16 cellular contexts compared by ENCODE assay signal in the genomic region with DNA sequence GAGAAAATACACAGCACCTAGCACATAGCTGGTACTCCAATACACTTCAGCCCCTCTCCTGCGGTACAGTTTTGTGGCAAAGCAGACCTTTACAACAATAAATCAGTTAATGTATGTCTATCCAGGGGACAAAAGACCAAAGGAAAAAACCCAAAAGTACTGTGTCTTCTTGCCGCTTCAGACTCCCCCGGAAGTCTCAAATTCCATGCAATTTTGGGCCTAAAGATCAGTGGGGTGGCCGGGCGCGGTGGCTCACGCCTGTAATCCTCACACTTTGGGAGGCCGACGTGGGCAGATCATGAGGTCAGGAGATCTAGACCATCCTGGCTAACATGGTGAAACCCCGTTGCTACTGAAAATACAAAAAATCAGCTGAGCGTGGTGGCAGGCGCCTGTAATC. TPM values are rescaled to one million over a fixed set of nuclear protein-coding genes. Genes with fewer than 3 reads are reported as not detected.
DNase-seq lines count a peak whose midpoint lies in the region; ATAC-seq and TF ChIP-seq lines count a peak whose summit lies in the region.
"Had no signal": no experiment of that assay in that cellular context is flagged by ENCODE, and none has a peak within 500 bp of the region (broad histone marks: within the 10 kb centered on the region; RNA-seq: fewer than 3 reads in every experiment).

No MANE protein-coding gene starts in this region.

- H3K27ac ChIP-seq in CD8-positive, alpha-beta T cell (ENCODE audit: low read depth, low read length) = no peak overlapping the region
- no peak overlapping the region for H3K27ac ChIP-seq in neural progenitor cell
- H3K27ac ChIP-seq: C4-2B had no signal

- peaks cover 3% of the 10 kb centered on the region for H3K4me1 Mint-ChIP-seq in CD8-positive, alpha-beta T cell (ENCODE audit: low read depth)
- no peaks in the 10 kb centered on the region for H3K4me1 Mint-ChIP-seq in activated CD8-positive, alpha-beta memory T cell treated with anti-CD3 and anti-CD28 coated beads, Interleukin-2, amount 10 ng/mL, durations not matched to agents 7 days and 5 days
- H3K4me1 Mint-ChIP-seq in neural progenitor cell = no peaks in the 10 kb centered on the region
- H3K4me1 Mint-ChIP-seq in stimulated activated effector memory CD8-positive, alpha-beta T cell treated with anti-CD3 and anti-CD28 coated beads, Interleukin-12 subunit alpha, Interleukin-12 subunit beta, amount 100 ng/mL, for 72 hours = peaks cover 7% of the 10 kb centered on the region
- H3K4me1 Mint-ChIP-seq: GM23338 had no signal

- no peaks in the 10 kb centered on the region for H3K79me2 ChIP-seq in neural progenitor cell (ENCODE audit: low read depth)

- H3K36me3 ChIP-seq in CD8-positive, alpha-beta T cell (ENCODE audit: insufficient read depth, low read length) = peaks cover 15% of the 10 kb centered on the region
- H3K36me3 ChIP-seq in neural progenitor cell = no peaks in the 10 kb centered on the region

- H4K20me1 ChIP-seq in neural progenitor cell (ENCODE audit: low read depth) = peaks cover 3% of the 10 kb centered on the region

- CTCF ChIA-PET in CD8-positive, alpha-beta T cell (lab: Charles Lee) = interaction anchor here (1.5 to 1.6 kb wide), 2 partner anchors 44 to 129 kb away, joined by 4 read pairs; no protein-coding TSS in a partner anchor
- CTCF ChIA-PET in activated CD8-positive, alpha-beta memory T cell treated with anti-CD3 and anti-CD28 coated beads, Interleukin-2, amount 10 ng/mL, durations not matched to agents 7 days and 5 days (lab: Charles Lee) = no interaction called here

- no peak overlapping the region for H2AFZ ChIP-seq in neural progenitor cell (replicated peaks)
- H2AFZ ChIP-seq: GM23338 had no signal

- H3F3A ChIP-seq in neural progenitor cell (ENCODE audit: low read depth) = no peaks in the 10 kb centered on the region

- no peak for DNase-seq in CD8-positive, alpha-beta T cell
- peak; percentile 7 for DNase-seq in activated CD8-positive, alpha-beta memory T cell treated with anti-CD3 and anti-CD28 coated beads, Interleukin-2, amount 10 ng/mL, durations not matched to agents 7 days and 5 days
- DNase-seq in neural progenitor cell (ENCODE audit: low spot score) (no peak), GF-D8 (lab: John Stamatoyannopoulos, UW) (no peak), GM03348 (ENCODE audit: low spot score) (no peak)
- no peak for DNase-seq in stimulated activated effector memory CD8-positive, alpha-beta T cell treated with anti-CD3 and anti-CD28 coated beads, Interleukin-12 subunit alpha, Interleukin-12 subunit beta, amount 100 ng/mL, for 72 hours (ENCODE audit: low spot score in 2 of 2)
- DNase-seq: ACHN; AML-193; CD4-positive, alpha-beta T cell; DMS153; DMS79; GDM1; HCEC 1CT had no signal

- no peak overlapping the region for H3K4me2 ChIP-seq in neural progenitor cell
- H3K4me2 ChIP-seq: GM23338 had no signal

- intact Hi-C loops in CD8-positive, alpha-beta T cell (cut with DNase I, micrococcal nuclease) = no loop called here

- H3K27ac Mint-ChIP-seq in CD8-positive, alpha-beta T cell = peak overlapping the region; percentile 46
- no peak overlapping the region for H3K27ac Mint-ChIP-seq in activated CD8-positive, alpha-beta memory T cell treated with anti-CD3 and anti-CD28 coated beads, Interleukin-2, amount 10 ng/mL, durations not matched to agents 7 days and 5 days
- H3K27ac Mint-ChIP-seq in neural progenitor cell = peak overlapping the region; percentile 46
- H3K27ac Mint-ChIP-seq in stimulated activated effector memory CD8-positive, alpha-beta T cell treated with anti-CD3 and anti-CD28 coated beads, Interleukin-12 subunit alpha, Interleukin-12 subunit beta, amount 100 ng/mL, for 72 hours = peak overlapping the region; percentile 20
- H3K27ac Mint-ChIP-seq: CD4-positive, alpha-beta T cell; GM23338 had no signal

- H3K4me3 Mint-ChIP-seq in CD8-positive, alpha-beta T cell = no peak overlapping the region
- H3K4me3 Mint-ChIP-seq in activated CD8-positive, alpha-beta memory T cell treated with anti-CD3 and anti-CD28 coated beads, Interleukin-2, amount 10 ng/mL, durations not matched to agents 7 days and 5 days = no peak overlapping the region
- H3K4me3 Mint-ChIP-seq in neural progenitor cell = no peak overlapping the region
- H3K4me3 Mint-ChIP-seq in stimulated activated effector memory CD8-positive, alpha-beta T cell treated with anti-CD3 and anti-CD28 coated beads, Interleukin-12 subunit alpha, Interleukin-12 subunit beta, amount 100 ng/mL, for 72 hours = no peak overlapping the region
- H3K4me3 Mint-ChIP-seq: CD4-positive, alpha-beta T cell; GM23338 had no signal

- no peaks in the 10 kb centered on the region for H3K9me3 Mint-ChIP-seq in CD8-positive, alpha-beta T cell
- no peaks in the 10 kb centered on the region for H3K9me3 Mint-ChIP-seq in activated CD8-positive, alpha-beta memory T cell treated with anti-CD3 and anti-CD28 coated beads, Interleukin-2, amount 10 ng/mL, durations not matched to agents 7 days and 5 days (ENCODE audit: low read depth)
- H3K9me3 Mint-ChIP-seq in neural progenitor cell = no peaks in the 10 kb centered on the region
- no peaks in the 10 kb centered on the region for H3K9me3 Mint-ChIP-seq in stimulated activated effector memory CD8-positive, alpha-beta T cell treated with anti-CD3 and anti-CD28 coated beads, Interleukin-12 subunit alpha, Interleukin-12 subunit beta, amount 100 ng/mL, for 72 hours
- H3K9me3 Mint-ChIP-seq: CD4-positive, alpha-beta T cell; GM23338 had no signal

- peaks cover 50% of the 10 kb centered on the region for H3K36me3 Mint-ChIP-seq in CD8-positive, alpha-beta T cell
- peaks cover 16% of the 10 kb centered on the region for H3K36me3 Mint-ChIP-seq in activated CD8-positive, alpha-beta memory T cell treated with anti-CD3 and anti-CD28 coated beads, Interleukin-2, amount 10 ng/mL, durations not matched to agents 7 days and 5 days
- peaks cover 14% of the 10 kb centered on the region for H3K36me3 Mint-ChIP-seq in neural progenitor cell
- H3K36me3 Mint-ChIP-seq in stimulated activated effector memory CD8-positive, alpha-beta T cell treated with anti-CD3 and anti-CD28 coated beads, Interleukin-12 subunit alpha, Interleukin-12 subunit beta, amount 100 ng/mL, for 72 hours = peaks cover 86% of the 10 kb centered on the region

- no peaks in the 10 kb centered on the region for H3K27me3 ChIP-seq in CD8-positive, alpha-beta T cell (ENCODE audit: insufficient read depth, low read length)
- no peaks in the 10 kb centered on the region for H3K27me3 ChIP-seq in neural progenitor cell

- H3K27me3 Mint-ChIP-seq in CD8-positive, alpha-beta T cell (ENCODE audit: low read depth) = no peaks in the 10 kb centered on the region
- no peaks in the 10 kb centered on the region for H3K27me3 Mint-ChIP-seq in activated CD8-positive, alpha-beta memory T cell treated with anti-CD3 and anti-CD28 coated beads, Interleukin-2, amount 10 ng/mL, durations not matched to agents 7 days and 5 days
- no peaks in the 10 kb centered on the region for H3K27me3 Mint-ChIP-seq in neural progenitor cell (ENCODE audit: insufficient read depth, low read depth)
- H3K27me3 Mint-ChIP-seq: CD4-positive, alpha-beta T cell had no signal

- no peak for ATAC-seq in CD8-positive, alpha-beta T cell
- ATAC-seq in activated CD8-positive, alpha-beta memory T cell treated with anti-CD3 and anti-CD28 coated beads, Interleukin-2, amount 10 ng/mL, durations not matched to agents 7 days and 5 days = no peak
- ATAC-seq in stimulated activated effector memory CD8-positive, alpha-beta T cell treated with anti-CD3 and anti-CD28 coated beads, Interleukin-12 subunit alpha, Interleukin-12 subunit beta, amount 100 ng/mL, for 72 hours = no peak
- ATAC-seq: GM12878, GM23338 had no signal

- H3K9ac ChIP-seq in neural progenitor cell = no peak overlapping the region

- H3K4me3 ChIP-seq in CD8-positive, alpha-beta T cell (ENCODE audit: low read depth, low read length) = no peak overlapping the region
- no peak overlapping the region for H3K4me3 ChIP-seq in neural progenitor cell
- H3K4me3 ChIP-seq: GM12878, GM23338 had no signal

- no peak for TF ChIP-seq CTCF in CD8-positive, alpha-beta T cell (IDR thresholded peaks at IDR 0.05)
- TF ChIP-seq CTCF in neural progenitor cell (IDR thresholded peaks at IDR 0.05) = no peak

- POLR2A ChIA-PET in CD8-positive, alpha-beta T cell (lab: Charles Lee) = interaction anchor here (1.0 kb wide), 1 partner anchor 23 kb away, joined by 3 read pairs; no protein-coding TSS in a partner anchor

- H3K9me3 ChIP-seq in CD8-positive, alpha-beta T cell (ENCODE audit: low read length) = no peaks in the 10 kb centered on the region
- H3K9me3 ChIP-seq in neural progenitor cell (ENCODE audit: low read depth) = no peaks in the 10 kb centered on the region

- no peaks in the 10 kb centered on the region for H3K4me1 ChIP-seq in CD8-positive, alpha-beta T cell (ENCODE audit: insufficient read depth, low read length)
- H3K4me1 ChIP-seq in neural progenitor cell = no peaks in the 10 kb centered on the region

RNA-seq across cellular contexts. Expression of gene CARS2, which starts 16.2 kb away (rescaled TPM):
- 10 to 100 TPM; 48.2 to 48.8 TPM for total RNA-seq in CD8-positive, alpha-beta T cell
- total RNA-seq in activated CD8-positive, alpha-beta memory T cell treated with anti-CD3 and anti-CD28 coated beads, Interleukin-2, amount 10 ng/mL, durations not matched to agents 7 days and 5 days = 10 to 100 TPM; 72.0 to 75.9 TPM
- 50.0 and 61.4 TPM in 2 replicates for total RNA-seq in neural progenitor cell (ENCODE audit: low replicate concordance)

RNA-seq across cellular contexts. Expression of gene ING1, which starts 23.8 kb away (rescaled TPM):
- 10 to 100 TPM; 14.9 to 15.6 TPM for total RNA-seq in CD8-positive, alpha-beta T cell
- 10 to 100 TPM; 15.3 to 21.6 TPM for total RNA-seq in activated CD8-positive, alpha-beta memory T cell treated with anti-CD3 and anti-CD28 coated beads, Interleukin-2, amount 10 ng/mL, durations not matched to agents 7 days and 5 days
- 14.7 and 24.3 TPM in 2 replicates for total RNA-seq in neural progenitor cell (ENCODE audit: low replicate concordance)
